Comparison of ENCODE assay signal across 1 cellular context in genomic region chr9:127158995-127159801, GRCh38.
TF ChIP-seq lines count a peak whose summit lies in the region.

No MANE protein-coding gene starts in this region.

TF ChIP-seq in K562, 482 proteins besides CTCF, POLR2A, EP300 and RAD21 (continued from another document and continues in another):
- TF ChIP-seq, protein P1, sequence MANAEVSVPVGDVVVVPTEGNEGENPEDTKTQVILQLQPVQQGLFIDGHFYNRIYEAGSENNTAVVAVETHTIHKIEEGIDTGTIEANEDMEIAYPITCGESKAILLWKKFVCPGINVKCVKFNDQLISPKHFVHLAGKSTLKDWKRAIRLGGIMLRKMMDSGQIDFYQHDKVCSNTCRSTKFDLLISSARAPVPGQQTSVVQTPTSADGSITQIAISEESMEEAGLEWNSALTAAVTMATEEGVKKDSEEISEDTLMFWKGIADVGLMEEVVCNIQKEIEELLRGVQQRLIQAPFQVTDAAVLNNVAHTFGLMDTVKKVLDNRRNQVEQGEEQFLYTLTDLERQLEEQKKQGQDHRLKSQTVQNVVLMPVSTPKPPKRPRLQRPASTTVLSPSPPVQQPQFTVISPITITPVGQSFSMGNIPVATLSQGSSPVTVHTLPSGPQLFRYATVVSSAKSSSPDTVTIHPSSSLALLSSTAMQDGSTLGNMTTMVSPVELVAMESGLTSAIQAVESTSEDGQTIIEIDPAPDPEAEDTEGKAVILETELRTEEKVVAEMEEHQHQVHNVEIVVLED (CRISPR knock-in tag; IDR thresholded peaks at IDR 0.05) = no peak
- TF ChIP-seq MTA3 (IDR thresholded peaks at IDR 0.05; ENCODE audit: borderline replicate concordance) (no peak), ZNF121 (CRISPR knock-in tag; conservative IDR thresholded peaks at IDR 0.05) (0 out of 2 replicates have a peak, but pooled peaks have one; percentile 19), POLR2H (tag; IDR thresholded peaks at IDR 0.05; ENCODE audit: low read depth) (no peak), MLLT1 (IDR thresholded peaks at IDR 0.05) (no peak), ATF3 (IDR thresholded peaks at IDR 0.05) (peak; percentile 43), ATF3 (CRISPR knock-in tag; conservative IDR thresholded peaks at IDR 0.05) (no peak), KDM4B (IDR thresholded peaks at IDR 0.05; ENCODE audit: borderline replicate concordance in 2 of 2, low read depth in 1 of 2) (no peak), ZNF274 (IDR thresholded peaks at IDR 0.05; ENCODE audit: borderline replicate concordance, low read depth, low read length) (no peak), ZNF280A (IDR thresholded peaks at IDR 0.05; ENCODE audit: low read depth, partially characterized antibody) (no peak), IRF1 (CRISPR knock-in tag; IDR thresholded peaks at IDR 0.05; ENCODE audit: borderline replicate concordance) (peak; percentile 92; the same call in 1 of the 2 replicates), VEZF1 (CRISPR knock-in tag; IDR thresholded peaks at IDR 0.05) (peak; percentile 41; the same call in 1 of the 2 replicates), PREB (CRISPR knock-in tag; IDR thresholded peaks at IDR 0.05) (no peak), NR2C2 (CRISPR knock-in tag; IDR thresholded peaks at IDR 0.05) (peak; percentile 71; the same call in 1 of the 2 replicates), NR2C2 (tag; IDR thresholded peaks at IDR 0.05) (peak; percentile 92), EHMT2 (IDR thresholded peaks at IDR 0.05) (no peak)
- TF ChIP-seq, protein P2, sequence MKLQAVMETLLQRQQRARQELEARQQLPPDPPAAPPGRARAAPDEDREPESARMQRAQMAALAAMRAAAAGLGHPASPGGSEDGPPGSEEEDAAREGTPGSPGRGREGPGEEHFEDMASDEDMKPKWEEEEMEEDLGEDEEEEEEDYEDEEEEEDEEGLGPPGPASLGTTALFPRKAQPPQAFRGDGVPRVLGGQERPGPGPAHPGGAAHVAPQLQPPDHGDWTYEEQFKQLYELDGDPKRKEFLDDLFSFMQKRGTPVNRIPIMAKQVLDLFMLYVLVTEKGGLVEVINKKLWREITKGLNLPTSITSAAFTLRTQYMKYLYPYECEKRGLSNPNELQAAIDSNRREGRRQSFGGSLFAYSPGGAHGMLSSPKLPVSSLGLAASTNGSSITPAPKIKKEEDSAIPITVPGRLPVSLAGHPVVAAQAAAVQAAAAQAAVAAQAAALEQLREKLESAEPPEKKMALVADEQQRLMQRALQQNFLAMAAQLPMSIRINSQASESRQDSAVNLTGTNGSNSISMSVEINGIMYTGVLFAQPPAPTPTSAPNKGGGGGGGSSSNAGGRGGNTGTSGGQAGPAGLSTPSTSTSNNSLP (IDR thresholded peaks at IDR 0.05; ENCODE audit: borderline replicate concordance, low read depth, low read length) = no peak
- TF ChIP-seq, protein P3, sequence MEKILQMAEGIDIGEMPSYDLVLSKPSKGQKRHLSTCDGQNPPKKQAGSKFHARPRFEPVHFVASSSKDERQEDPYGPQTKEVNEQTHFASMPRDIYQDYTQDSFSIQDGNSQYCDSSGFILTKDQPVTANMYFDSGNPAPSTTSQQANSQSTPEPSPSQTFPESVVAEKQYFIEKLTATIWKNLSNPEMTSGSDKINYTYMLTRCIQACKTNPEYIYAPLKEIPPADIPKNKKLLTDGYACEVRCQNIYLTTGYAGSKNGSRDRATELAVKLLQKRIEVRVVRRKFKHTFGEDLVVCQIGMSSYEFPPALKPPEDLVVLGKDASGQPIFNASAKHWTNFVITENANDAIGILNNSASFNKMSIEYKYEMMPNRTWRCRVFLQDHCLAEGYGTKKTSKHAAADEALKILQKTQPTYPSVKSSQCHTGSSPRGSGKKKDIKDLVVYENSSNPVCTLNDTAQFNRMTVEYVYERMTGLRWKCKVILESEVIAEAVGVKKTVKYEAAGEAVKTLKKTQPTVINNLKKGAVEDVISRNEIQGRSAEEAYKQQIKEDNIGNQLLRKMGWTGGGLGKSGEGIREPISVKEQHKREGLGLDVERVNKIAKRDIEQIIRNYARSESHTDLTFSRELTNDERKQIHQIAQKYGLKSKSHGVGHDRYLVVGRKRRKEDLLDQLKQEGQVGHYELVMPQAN (IDR thresholded peaks at IDR 0.05; ENCODE audit: borderline replicate concordance) = no peak
- TF ChIP-seq, protein P4, sequence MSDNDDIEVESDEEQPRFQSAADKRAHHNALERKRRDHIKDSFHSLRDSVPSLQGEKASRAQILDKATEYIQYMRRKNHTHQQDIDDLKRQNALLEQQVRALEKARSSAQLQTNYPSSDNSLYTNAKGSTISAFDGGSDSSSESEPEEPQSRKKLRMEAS (CRISPR knock-in tag; IDR thresholded peaks at IDR 0.05) = peak; percentile 98
- TF ChIP-seq, protein P5, sequence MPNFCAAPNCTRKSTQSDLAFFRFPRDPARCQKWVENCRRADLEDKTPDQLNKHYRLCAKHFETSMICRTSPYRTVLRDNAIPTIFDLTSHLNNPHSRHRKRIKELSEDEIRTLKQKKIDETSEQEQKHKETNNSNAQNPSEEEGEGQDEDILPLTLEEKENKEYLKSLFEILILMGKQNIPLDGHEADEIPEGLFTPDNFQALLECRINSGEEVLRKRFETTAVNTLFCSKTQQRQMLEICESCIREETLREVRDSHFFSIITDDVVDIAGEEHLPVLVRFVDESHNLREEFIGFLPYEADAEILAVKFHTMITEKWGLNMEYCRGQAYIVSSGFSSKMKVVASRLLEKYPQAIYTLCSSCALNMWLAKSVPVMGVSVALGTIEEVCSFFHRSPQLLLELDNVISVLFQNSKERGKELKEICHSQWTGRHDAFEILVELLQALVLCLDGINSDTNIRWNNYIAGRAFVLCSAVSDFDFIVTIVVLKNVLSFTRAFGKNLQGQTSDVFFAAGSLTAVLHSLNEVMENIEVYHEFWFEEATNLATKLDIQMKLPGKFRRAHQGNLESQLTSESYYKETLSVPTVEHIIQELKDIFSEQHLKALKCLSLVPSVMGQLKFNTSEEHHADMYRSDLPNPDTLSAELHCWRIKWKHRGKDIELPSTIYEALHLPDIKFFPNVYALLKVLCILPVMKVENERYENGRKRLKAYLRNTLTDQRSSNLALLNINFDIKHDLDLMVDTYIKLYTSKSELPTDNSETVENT (CRISPR knock-in tag; IDR thresholded peaks at IDR 0.05) = no peak
- TF ChIP-seq, protein P6, sequence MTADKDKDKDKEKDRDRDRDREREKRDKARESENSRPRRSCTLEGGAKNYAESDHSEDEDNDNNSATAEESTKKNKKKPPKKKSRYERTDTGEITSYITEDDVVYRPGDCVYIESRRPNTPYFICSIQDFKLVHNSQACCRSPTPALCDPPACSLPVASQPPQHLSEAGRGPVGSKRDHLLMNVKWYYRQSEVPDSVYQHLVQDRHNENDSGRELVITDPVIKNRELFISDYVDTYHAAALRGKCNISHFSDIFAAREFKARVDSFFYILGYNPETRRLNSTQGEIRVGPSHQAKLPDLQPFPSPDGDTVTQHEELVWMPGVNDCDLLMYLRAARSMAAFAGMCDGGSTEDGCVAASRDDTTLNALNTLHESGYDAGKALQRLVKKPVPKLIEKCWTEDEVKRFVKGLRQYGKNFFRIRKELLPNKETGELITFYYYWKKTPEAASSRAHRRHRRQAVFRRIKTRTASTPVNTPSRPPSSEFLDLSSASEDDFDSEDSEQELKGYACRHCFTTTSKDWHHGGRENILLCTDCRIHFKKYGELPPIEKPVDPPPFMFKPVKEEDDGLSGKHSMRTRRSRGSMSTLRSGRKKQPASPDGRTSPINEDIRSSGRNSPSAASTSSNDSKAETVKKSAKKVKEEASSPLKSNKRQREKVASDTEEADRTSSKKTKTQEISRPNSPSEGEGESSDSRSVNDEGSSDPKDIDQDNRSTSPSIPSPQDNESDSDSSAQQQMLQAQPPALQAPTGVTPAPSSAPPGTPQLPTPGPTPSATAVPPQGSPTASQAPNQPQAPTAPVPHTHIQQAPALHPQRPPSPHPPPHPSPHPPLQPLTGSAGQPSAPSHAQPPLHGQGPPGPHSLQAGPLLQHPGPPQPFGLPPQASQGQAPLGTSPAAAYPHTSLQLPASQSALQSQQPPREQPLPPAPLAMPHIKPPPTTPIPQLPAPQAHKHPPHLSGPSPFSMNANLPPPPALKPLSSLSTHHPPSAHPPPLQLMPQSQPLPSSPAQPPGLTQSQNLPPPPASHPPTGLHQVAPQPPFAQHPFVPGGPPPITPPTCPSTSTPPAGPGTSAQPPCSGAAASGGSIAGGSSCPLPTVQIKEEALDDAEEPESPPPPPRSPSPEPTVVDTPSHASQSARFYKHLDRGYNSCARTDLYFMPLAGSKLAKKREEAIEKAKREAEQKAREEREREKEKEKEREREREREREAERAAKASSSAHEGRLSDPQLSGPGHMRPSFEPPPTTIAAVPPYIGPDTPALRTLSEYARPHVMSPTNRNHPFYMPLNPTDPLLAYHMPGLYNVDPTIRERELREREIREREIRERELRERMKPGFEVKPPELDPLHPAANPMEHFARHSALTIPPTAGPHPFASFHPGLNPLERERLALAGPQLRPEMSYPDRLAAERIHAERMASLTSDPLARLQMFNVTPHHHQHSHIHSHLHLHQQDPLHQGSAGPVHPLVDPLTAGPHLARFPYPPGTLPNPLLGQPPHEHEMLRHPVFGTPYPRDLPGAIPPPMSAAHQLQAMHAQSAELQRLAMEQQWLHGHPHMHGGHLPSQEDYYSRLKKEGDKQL (CRISPR knock-in tag; IDR thresholded peaks at IDR 0.05; ENCODE audit: borderline replicate concordance) = no peak
- TF ChIP-seq, protein P7, sequence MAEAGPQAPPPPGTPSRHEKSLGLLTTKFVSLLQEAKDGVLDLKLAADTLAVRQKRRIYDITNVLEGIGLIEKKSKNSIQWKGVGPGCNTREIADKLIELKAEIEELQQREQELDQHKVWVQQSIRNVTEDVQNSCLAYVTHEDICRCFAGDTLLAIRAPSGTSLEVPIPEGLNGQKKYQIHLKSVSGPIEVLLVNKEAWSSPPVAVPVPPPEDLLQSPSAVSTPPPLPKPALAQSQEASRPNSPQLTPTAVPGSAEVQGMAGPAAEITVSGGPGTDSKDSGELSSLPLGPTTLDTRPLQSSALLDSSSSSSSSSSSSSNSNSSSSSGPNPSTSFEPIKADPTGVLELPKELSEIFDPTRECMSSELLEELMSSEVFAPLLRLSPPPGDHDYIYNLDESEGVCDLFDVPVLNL (CRISPR knock-in tag; IDR thresholded peaks at IDR 0.05; ENCODE audit: low read depth) = 0 out of 2 replicates have a peak, but pooled peaks have one; percentile 38
- TF ChIP-seq, protein P8, sequence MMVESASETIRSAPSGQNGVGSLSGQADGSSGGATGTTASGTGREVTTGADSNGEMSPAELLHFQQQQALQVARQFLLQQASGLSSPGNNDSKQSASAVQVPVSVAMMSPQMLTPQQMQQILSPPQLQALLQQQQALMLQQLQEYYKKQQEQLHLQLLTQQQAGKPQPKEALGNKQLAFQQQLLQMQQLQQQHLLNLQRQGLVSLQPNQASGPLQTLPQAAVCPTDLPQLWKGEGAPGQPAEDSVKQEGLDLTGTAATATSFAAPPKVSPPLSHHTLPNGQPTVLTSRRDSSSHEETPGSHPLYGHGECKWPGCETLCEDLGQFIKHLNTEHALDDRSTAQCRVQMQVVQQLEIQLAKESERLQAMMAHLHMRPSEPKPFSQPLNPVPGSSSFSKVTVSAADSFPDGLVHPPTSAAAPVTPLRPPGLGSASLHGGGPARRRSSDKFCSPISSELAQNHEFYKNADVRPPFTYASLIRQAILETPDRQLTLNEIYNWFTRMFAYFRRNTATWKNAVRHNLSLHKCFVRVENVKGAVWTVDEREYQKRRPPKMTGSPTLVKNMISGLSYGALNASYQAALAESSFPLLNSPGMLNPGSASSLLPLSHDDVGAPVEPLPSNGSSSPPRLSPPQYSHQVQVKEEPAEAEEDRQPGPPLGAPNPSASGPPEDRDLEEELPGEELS (CRISPR knock-in tag; IDR thresholded peaks at IDR 0.05; ENCODE audit: borderline replicate concordance) = peak; percentile 95
